8 cellular contexts compared by ENCODE assay signal in genomic region chr11:61963282-61964057, GRCh38. TPM values are rescaled to one million over a fixed set of nuclear protein-coding genes. Genes with fewer than 3 reads are reported as not detected.
DNase-seq lines count a peak whose midpoint lies in the region; ATAC-seq and TF ChIP-seq lines count a peak whose summit lies in the region.

No MANE protein-coding gene starts in this region.

- CTCF ChIA-PET in activated CD4-positive, alpha-beta memory T cell treated with anti-CD3 and anti-CD28 coated beads, Interleukin-2, amount 10 ng/mL, durations not matched to agents 7 days and 5 days (lab: Charles Lee) = interaction anchor here (0.6 to 1.8 kb wide), 4 partner anchors 17 to 145 kb away, joined by 3 to 9 read pairs (median 3); no protein-coding TSS in a partner anchor

- POLR2A ChIA-PET in activated CD4-positive, alpha-beta memory T cell treated with anti-CD3 and anti-CD28 coated beads, Interleukin-2, amount 10 ng/mL, durations not matched to agents 7 days and 5 days (lab: Charles Lee) = interaction anchor here (0.7 to 5.9 kb wide), 3 partner anchors 9 to 54 kb away, joined by 3 to 38 read pairs (median 4); no protein-coding TSS in a partner anchor

- H3K36me3 Mint-ChIP-seq in stimulated activated naive CD8-positive, alpha-beta T cell treated with anti-CD3 and anti-CD28 coated beads, Interleukin-15, Interleukin-2, amounts not matched to agents 100 ng/mL and 50 ng/mL, for 24 hours (ENCODE audit: low read depth) = peaks cover 32% of the 10 kb centered on the region
- H3K36me3 Mint-ChIP-seq in activated CD4-positive, alpha-beta memory T cell treated with anti-CD3 and anti-CD28 coated beads, Interleukin-2, amount 10 ng/mL, durations not matched to agents 7 days and 5 days (ENCODE audit: low read depth) = peaks cover 41% of the 10 kb centered on the region

- peak overlapping the region; percentile 3 for H3K4me3 Mint-ChIP-seq in stimulated activated naive CD8-positive, alpha-beta T cell treated with anti-CD3 and anti-CD28 coated beads, Interleukin-15, Interleukin-2, amounts not matched to agents 100 ng/mL and 50 ng/mL, for 24 hours
- H3K4me3 Mint-ChIP-seq in activated CD4-positive, alpha-beta memory T cell treated with anti-CD3 and anti-CD28 coated beads, Interleukin-2, amount 10 ng/mL, durations not matched to agents 7 days and 5 days = peak overlapping the region; percentile 16

- in situ Hi-C loops in GM13976 (cut with MboI; ENCODE audit: low sequenced_read_pairs, unreplicated experiment) = loop anchor here (10.0 kb wide), 1 partner anchor 111 kb away; no protein-coding TSS in a partner anchor

- TF ChIP-seq CTCF in retinal pigment epithelial cell (conservative IDR thresholded peaks at IDR 0.05; ENCODE audit: low read depth, low read length) (no peak), GM13976 (IDR thresholded peaks at IDR 0.05; ENCODE audit: borderline replicate concordance, control extremely low read depth, extremely low read depth, insufficient read depth, missing control alignments) (no peak)

- H3K27ac Mint-ChIP-seq in stimulated activated naive CD8-positive, alpha-beta T cell treated with anti-CD3 and anti-CD28 coated beads, Interleukin-15, Interleukin-2, amounts not matched to agents 100 ng/mL and 50 ng/mL, for 24 hours = peak overlapping the region; percentile 28
- peak overlapping the region; percentile 41 for H3K27ac Mint-ChIP-seq in activated CD4-positive, alpha-beta memory T cell treated with anti-CD3 and anti-CD28 coated beads, Interleukin-2, amount 10 ng/mL, durations not matched to agents 7 days and 5 days

- peak overlapping the region; percentile 100 for H3K4me3 ChIP-seq in retinal pigment epithelial cell (ENCODE audit: low read length)

- no peaks in the 10 kb centered on the region for H3K27me3 Mint-ChIP-seq in stimulated activated naive CD8-positive, alpha-beta T cell treated with anti-CD3 and anti-CD28 coated beads, Interleukin-15, Interleukin-2, amounts not matched to agents 100 ng/mL and 50 ng/mL, for 24 hours
- H3K27me3 Mint-ChIP-seq in activated CD4-positive, alpha-beta memory T cell treated with anti-CD3 and anti-CD28 coated beads, Interleukin-2, amount 10 ng/mL, durations not matched to agents 7 days and 5 days = no peaks in the 10 kb centered on the region

- peaks cover 40% of the 10 kb centered on the region for H3K4me1 Mint-ChIP-seq in stimulated activated naive CD8-positive, alpha-beta T cell treated with anti-CD3 and anti-CD28 coated beads, Interleukin-15, Interleukin-2, amounts not matched to agents 100 ng/mL and 50 ng/mL, for 24 hours (ENCODE audit: low read depth)
- peaks cover 38% of the 10 kb centered on the region for H3K4me1 Mint-ChIP-seq in activated CD4-positive, alpha-beta memory T cell treated with anti-CD3 and anti-CD28 coated beads, Interleukin-2, amount 10 ng/mL, durations not matched to agents 7 days and 5 days

- H3K9me3 Mint-ChIP-seq in stimulated activated naive CD8-positive, alpha-beta T cell treated with anti-CD3 and anti-CD28 coated beads, Interleukin-15, Interleukin-2, amounts not matched to agents 100 ng/mL and 50 ng/mL, for 24 hours = no peaks in the 10 kb centered on the region
- no peaks in the 10 kb centered on the region for H3K9me3 Mint-ChIP-seq in activated CD4-positive, alpha-beta memory T cell treated with anti-CD3 and anti-CD28 coated beads, Interleukin-2, amount 10 ng/mL, durations not matched to agents 7 days and 5 days

- DNase-seq in stimulated activated naive CD8-positive, alpha-beta T cell treated with anti-CD3 and anti-CD28 coated beads, Interleukin-15, Interleukin-2, amounts not matched to agents 100 U/mL and 50 U/mL, for 24 hours = no peak
- DNase-seq in activated CD4-positive, alpha-beta memory T cell treated with anti-CD3 and anti-CD28 coated beads, Interleukin-2, amount 10 ng/mL, durations not matched to agents 7 days and 5 days = no peak
- peak; percentile 71 for DNase-seq in foreskin melanocyte
- DNase-seq in retinal pigment epithelial cell (ENCODE audit: low read depth) = no peak
- no peak for DNase-seq in DMS 273 treated with DMSO at 0.1 percent for 48 hours (lab: John Stamatoyannopoulos, UW)
- DNase-seq in GM13976 (ENCODE audit: low spot score) = no peak

- no peak for ATAC-seq in stimulated activated naive CD8-positive, alpha-beta T cell treated with anti-CD3 and anti-CD28 coated beads, Interleukin-15, Interleukin-2, amounts not matched to agents 100 U/mL and 50 U/mL, for 24 hours
- ATAC-seq in GM21515 (IDR thresholded peaks at IDR 0.05; ENCODE audit: unreplicated experiment) = no peak

RNA-seq across cellular contexts. Expression of gene FTH1, which starts 4.0 kb away (rescaled TPM):
- total RNA-seq in activated CD4-positive, alpha-beta memory T cell treated with anti-CD3 and anti-CD28 coated beads, Interleukin-2, amount 10 ng/mL, durations not matched to agents 7 days and 5 days = 1,000 to 10,000 TPM; 1,164 to 1,189 TPM

RNA-seq across cellular contexts. Expression of gene BEST1, which starts 13.3 kb away (rescaled TPM):
- under 1 TPM; 0.25 to 0.30 TPM for total RNA-seq in activated CD4-positive, alpha-beta memory T cell treated with anti-CD3 and anti-CD28 coated beads, Interleukin-2, amount 10 ng/mL, durations not matched to agents 7 days and 5 days

RNA-seq across cellular contexts. Expression of gene RAB3IL1, which starts 46.1 kb away (rescaled TPM):
- not detected for total RNA-seq in activated CD4-positive, alpha-beta memory T cell treated with anti-CD3 and anti-CD28 coated beads, Interleukin-2, amount 10 ng/mL, durations not matched to agents 7 days and 5 days
